In genomic region chr7:107327986-107328569, GRCh38 we compare ENCODE assay signal across 16 cellular contexts.
DNase-seq lines count a peak whose midpoint lies in the region; ATAC-seq and TF ChIP-seq lines count a peak whose summit lies in the region.
"Had no signal": no experiment of that assay in that cellular context is flagged by ENCODE, and none has a peak within 500 bp of the region (broad histone marks: within the 10 kb centered on the region; RNA-seq: fewer than 3 reads in every experiment).

No MANE protein-coding gene starts in this region.

- peak; percentile 83 for DNase-seq in COLO829 (ENCODE audit: low spot score)
- DNase-seq in M059J (ENCODE audit: low read depth): peak; percentile 85
- DNase-seq in choroid plexus epithelial cell (ENCODE audit: low read depth): peak; percentile 47
- DNase-seq in kidney tubule cell (ENCODE audit: low spot score): peak; percentile 64
- DNase-seq in NCI-H146 (lab: John Stamatoyannopoulos, UW): no peak
- no peak for DNase-seq in NOMO-1 treated with DMSO at 0.1 percent for 48 hours (lab: John Stamatoyannopoulos, UW; ENCODE audit: unreplicated experiment)
- DNase-seq in testis: no peak
- DNase-seq: activated CD8-positive, alpha-beta memory T cell treated with anti-CD3 and anti-CD28 coated beads, Interleukin-2, amount 50 U/mL, for 48 hours; activated naive CD4-positive, alpha-beta T cell treated with anti-CD3 and anti-CD28 coated beads, Interleukin-2, amount 10 ng/mL, durations not matched to agents 7 days and 5 days; CD4-positive, CD25-positive, alpha-beta regulatory T cell; H7; left ventricle myocardium inferior; naive B cell; NCI-H1417 treated with DMSO at 0.1 percent for 48 hours; NCI-H446 had no signal

- H3K27me3 ChIP-seq in testis: no peaks in the 10 kb centered on the region

- no peaks in the 10 kb centered on the region for H3K36me3 ChIP-seq in testis (ENCODE audit: low read depth, missing control alignments)

- ATAC-seq in GM18498 (IDR thresholded peaks at IDR 0.05; ENCODE audit: unreplicated experiment): no peak

- no peak overlapping the region for H3K4me3 ChIP-seq in choroid plexus epithelial cell (ENCODE audit: low read depth, low read length)
- no peak overlapping the region for H3K4me3 ChIP-seq in testis
- H3K4me3 ChIP-seq: left ventricle myocardium inferior had no signal

- TF ChIP-seq POLR2A in testis (IDR thresholded peaks at IDR 0.05): no peak

- no peak for TF ChIP-seq CTCF in choroid plexus epithelial cell (conservative IDR thresholded peaks at IDR 0.05; ENCODE audit: low read depth, low read length)
- TF ChIP-seq CTCF in testis (IDR thresholded peaks at IDR 0.05): no peak

- no peak overlapping the region for H3K27ac ChIP-seq in testis
- H3K27ac ChIP-seq: left ventricle myocardium inferior had no signal

- H3K9me3 ChIP-seq in testis: no peaks in the 10 kb centered on the region

- no peaks in the 10 kb centered on the region for H3K4me1 ChIP-seq in testis

- intact Hi-C loops in testis (cut with DNase I; ENCODE audit: low total_unique reads): no loop called here

Comparison
In these comparisons a context has a peak if more than half of its experiments do, and no peak if none do; other contexts are left out.
1. DNase-seq: peak in COLO829 (single experiment), M059J (single experiment), choroid plexus epithelial cell (single experiment) and kidney tubule cell (single experiment); none in NCI-H146 (single experiment), NOMO-1 treated with DMSO at 0.1 percent for 48 hours (single experiment) and testis (single experiment).